ENCODE assay signal across 1 cellular context in genomic region chr1:54558434-54559030, GRCh38.
TF ChIP-seq lines count a peak whose summit lies in the region.

No MANE protein-coding gene starts in this region.

TF ChIP-seq in IMR-90, 13 proteins besides CTCF, POLR2A, EP300 and RAD21 (continued from another document):
- TF ChIP-seq, protein P1, sequence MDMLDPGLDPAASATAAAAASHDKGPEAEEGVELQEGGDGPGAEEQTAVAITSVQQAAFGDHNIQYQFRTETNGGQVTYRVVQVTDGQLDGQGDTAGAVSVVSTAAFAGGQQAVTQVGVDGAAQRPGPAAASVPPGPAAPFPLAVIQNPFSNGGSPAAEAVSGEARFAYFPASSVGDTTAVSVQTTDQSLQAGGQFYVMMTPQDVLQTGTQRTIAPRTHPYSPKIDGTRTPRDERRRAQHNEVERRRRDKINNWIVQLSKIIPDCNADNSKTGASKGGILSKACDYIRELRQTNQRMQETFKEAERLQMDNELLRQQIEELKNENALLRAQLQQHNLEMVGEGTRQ (IDR thresholded peaks at IDR 0.05; ENCODE audit: low read depth, low read length) = no peak
- TF ChIP-seq MAFK (IDR thresholded peaks at IDR 0.05; ENCODE audit: low read depth, low read length) = no peak
- no peak for TF ChIP-seq RFX5 (IDR thresholded peaks at IDR 0.05; ENCODE audit: low read depth, low read length)
- no peak for TF ChIP-seq CEBPB (IDR thresholded peaks at IDR 0.05; ENCODE audit: low read depth, low read length)
- no peak for TF ChIP-seq MXI1 (IDR thresholded peaks at IDR 0.05; ENCODE audit: borderline replicate concordance, low read depth, low read length)
